1 cellular context compared by ENCODE assay signal in the genomic region with DNA sequence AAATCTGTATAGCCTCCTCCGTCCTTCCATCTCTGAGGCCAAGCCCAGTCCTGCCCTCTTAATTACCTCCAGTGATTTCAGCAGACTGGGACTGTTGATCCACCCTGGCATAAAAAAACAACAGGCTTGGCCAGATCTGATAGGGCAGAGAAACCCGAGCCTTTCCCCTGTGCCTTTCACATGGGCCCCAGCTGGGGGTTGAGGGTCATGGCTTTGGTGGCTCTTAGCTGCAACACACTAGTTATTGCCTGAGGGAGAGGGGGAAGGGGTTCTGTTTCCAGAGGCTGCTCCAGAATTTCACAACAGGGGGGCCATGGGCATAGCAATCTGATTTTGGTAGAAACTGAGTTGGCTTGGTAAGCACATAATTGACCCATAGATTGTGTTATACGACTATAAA.
A peak's percentile ranks its signal among the peaks of the same experiment; 100 is the strongest.
TF ChIP-seq lines count a peak whose summit lies in the region.

No MANE protein-coding gene starts in this region.

TF ChIP-seq in liver, 16 proteins besides CTCF, POLR2A, EP300 and RAD21 (continued from another document):
- TF ChIP-seq SP1 (IDR thresholded peaks at IDR 0.05) (peak; percentile 91), NR2F2 (IDR thresholded peaks at IDR 0.05) (peak; percentile 69), TAF1 (conservative IDR thresholded peaks at IDR 0.05) (no peak), RXRA (IDR thresholded peaks at IDR 0.05) (peak; percentile 90 to 97), FOXA2 (IDR thresholded peaks at IDR 0.05) (peak; percentile 85), FOXA1 (IDR thresholded peaks at IDR 0.05) (peak; percentile 93), GABPA (IDR thresholded peaks at IDR 0.05 in 1 of 2, conservative IDR thresholded peaks at IDR 0.05 in 1 of 2) (peak in 1 of 2 donors; percentile 60), HNF4G (IDR thresholded peaks at IDR 0.05) (peak; percentile 80), EGR1 (IDR thresholded peaks at IDR 0.05; ENCODE audit: low read depth in 2 of 2) (peak; percentile 25 to 67), YY1 (IDR thresholded peaks at IDR 0.05) (peak; percentile 80), JUND (IDR thresholded peaks at IDR 0.05) (peak; percentile 39 to 86)
- TF ChIP-seq, protein P1, sequence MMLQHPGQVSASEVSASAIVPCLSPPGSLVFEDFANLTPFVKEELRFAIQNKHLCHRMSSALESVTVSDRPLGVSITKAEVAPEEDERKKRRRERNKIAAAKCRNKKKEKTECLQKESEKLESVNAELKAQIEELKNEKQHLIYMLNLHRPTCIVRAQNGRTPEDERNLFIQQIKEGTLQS (IDR thresholded peaks at IDR 0.05) = peak; percentile 45
